Comparison of ENCODE assay signal across 8 cellular contexts in the genomic region with DNA sequence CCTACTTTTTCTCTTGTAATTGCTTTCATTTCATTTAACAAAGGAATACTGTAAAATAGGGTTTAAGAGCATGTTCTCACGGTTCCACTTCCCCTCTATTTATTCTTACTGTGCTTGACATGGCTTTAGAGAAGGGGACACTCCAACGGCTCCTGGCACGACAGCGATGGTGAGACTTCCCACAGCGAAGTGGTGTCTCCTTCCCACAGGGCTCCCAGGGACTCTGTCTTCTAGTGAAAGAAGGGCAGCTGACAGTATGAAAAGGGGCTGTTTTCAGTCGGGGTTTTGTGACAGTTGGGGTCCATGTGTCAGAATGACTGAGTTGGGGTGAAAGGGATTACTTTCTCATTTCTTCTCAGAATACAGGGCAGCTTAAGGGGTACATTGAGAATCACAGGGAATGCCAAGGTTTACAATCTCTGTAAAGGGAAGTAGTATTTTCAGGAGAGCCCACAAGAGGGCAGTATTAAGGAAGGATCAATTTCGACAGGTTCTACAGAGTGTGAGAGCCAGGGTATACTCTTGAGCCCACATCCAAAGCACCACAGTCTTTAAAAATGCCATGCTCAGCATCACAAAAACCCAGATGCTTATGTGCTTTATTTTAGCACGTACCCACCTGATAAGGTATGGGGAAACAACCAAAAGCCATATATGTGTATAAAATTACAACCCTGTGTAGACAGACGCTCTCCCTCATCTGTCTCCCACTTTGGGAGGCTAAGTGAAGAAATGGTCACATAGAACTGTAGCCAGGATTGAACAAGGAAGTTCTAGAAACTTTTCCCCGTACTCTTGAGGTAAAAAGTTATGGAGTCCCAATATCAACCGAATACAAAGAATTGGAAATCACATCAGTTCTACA. TPM values are rescaled to one million over a fixed set of nuclear protein-coding genes. Genes with fewer than 3 reads are reported as not detected.
A peak's percentile ranks its signal among the peaks of the same experiment; 100 is the strongest.
DNase-seq lines count a peak whose midpoint lies in the region; ATAC-seq and TF ChIP-seq lines count a peak whose summit lies in the region.

No MANE protein-coding gene starts in this region.

- DNase-seq in SHP77 treated with DMSO at 0.1 percent for 48 hours (lab: John Stamatoyannopoulos, UW) (peak; percentile 15), SHP77 (lab: John Stamatoyannopoulos, UW) (no peak), NCI-H2171 treated with DMSO at 0.1 percent for 48 hours (lab: John Stamatoyannopoulos, UW) (peak; percentile 55), colonic mucosa (no peak), neural progenitor cell (ENCODE audit: low spot score) (peak; percentile 51)
- DNase-seq in stimulated activated CD4-positive, alpha-beta T cell treated with anti-CD3 and anti-CD28 coated beads, Interleukin-4, amount 100 ng/mL, for 4 hours, result no peak
- no peak for DNase-seq in effector memory CD4-positive, alpha-beta T cell

- no peaks in the 10 kb centered on the region for H3F3A ChIP-seq in neural progenitor cell (ENCODE audit: low read depth)

- H3K4me1 Mint-ChIP-seq in neural progenitor cell, result no peaks in the 10 kb centered on the region

- H3K9me3 Mint-ChIP-seq in neural progenitor cell, result peaks cover 9% of the 10 kb centered on the region

- H3K9ac ChIP-seq in colonic mucosa (ENCODE audit: low read depth in 2 of 2, low read length in 2 of 2) (no peak overlapping the region), neural progenitor cell (no peak overlapping the region)

- no peaks in the 10 kb centered on the region for H4K20me1 ChIP-seq in neural progenitor cell (ENCODE audit: low read depth)

- H3K4me3 Mint-ChIP-seq in neural progenitor cell, result no peak overlapping the region

- no peak overlapping the region for H2AFZ ChIP-seq in neural progenitor cell (replicated peaks)

- H3K9me3 ChIP-seq in colonic mucosa (no peaks in the 10 kb centered on the region), neural progenitor cell (ENCODE audit: low read depth) (no peaks in the 10 kb centered on the region)
- H3K9me3 ChIP-seq in effector memory CD4-positive, alpha-beta T cell (ENCODE audit: control insufficient read depth, low read length), result no peaks in the 10 kb centered on the region

- ATAC-seq in HG02678 (IDR thresholded peaks at IDR 0.05; ENCODE audit: unreplicated experiment), result no peak

- no peak overlapping the region for H3K27ac Mint-ChIP-seq in neural progenitor cell

- H3K4me3 ChIP-seq in colonic mucosa (no peak overlapping the region), neural progenitor cell (no peak overlapping the region)
- no peak overlapping the region for H3K4me3 ChIP-seq in effector memory CD4-positive, alpha-beta T cell (ENCODE audit: insufficient read depth, low read depth, low read length, poor library complexity, severe bottlenecking)

- H3K36me3 Mint-ChIP-seq in neural progenitor cell, result peaks cover 2% of the 10 kb centered on the region

- intact Hi-C loops in colonic mucosa (cut with DNase I), result no loop called here

- H3K36me3 ChIP-seq in colonic mucosa (no peaks in the 10 kb centered on the region), neural progenitor cell (no peaks in the 10 kb centered on the region)
- no peaks in the 10 kb centered on the region for H3K36me3 ChIP-seq in effector memory CD4-positive, alpha-beta T cell (ENCODE audit: control insufficient read depth, insufficient read depth, low read length)

- H3K4me2 ChIP-seq in neural progenitor cell, result no peak overlapping the region

- H3K27me3 ChIP-seq in colonic mucosa (no peaks in the 10 kb centered on the region), neural progenitor cell (no peaks in the 10 kb centered on the region)
- peaks cover under 1% of the 10 kb centered on the region for H3K27me3 ChIP-seq in effector memory CD4-positive, alpha-beta T cell (replicated peaks; ENCODE audit: control insufficient read depth, insufficient read depth, low read length, poor library complexity, severe bottlenecking)

- no peak overlapping the region for H3K27ac ChIP-seq in colonic mucosa
- no peak overlapping the region for H3K27ac ChIP-seq in neural progenitor cell
- no peak overlapping the region for H3K27ac ChIP-seq in effector memory CD4-positive, alpha-beta T cell (ENCODE audit: insufficient read depth, low read length, poor library complexity, severe bottlenecking)

- H3K79me2 ChIP-seq in neural progenitor cell (ENCODE audit: low read depth), result no peaks in the 10 kb centered on the region

- peaks cover 2% of the 10 kb centered on the region for H3K27me3 Mint-ChIP-seq in neural progenitor cell (ENCODE audit: insufficient read depth, low read depth)

- TF ChIP-seq CTCF in colonic mucosa (IDR thresholded peaks at IDR 0.05) (peak; percentile 25), neural progenitor cell (IDR thresholded peaks at IDR 0.05) (peak; percentile 64)

- no peaks in the 10 kb centered on the region for H3K4me1 ChIP-seq in colonic mucosa
- no peaks in the 10 kb centered on the region for H3K4me1 ChIP-seq in neural progenitor cell
- no peaks in the 10 kb centered on the region for H3K4me1 ChIP-seq in effector memory CD4-positive, alpha-beta T cell (ENCODE audit: control insufficient read depth, insufficient read depth, low read length, poor library complexity, severe bottlenecking)

RNA-seq across cellular contexts. Expression of a gene that starts 31.3 kb away (rescaled TPM):
- total RNA-seq in colonic mucosa, result 1 to 10 TPM; 1.3 to 1.5 TPM
- total RNA-seq in neural progenitor cell (ENCODE audit: low replicate concordance), result 1.1 and 1.8 TPM in 2 replicates

Comparison
In these comparisons a context has a peak if more than half of its experiments do, and no peak if none do; other contexts are left out.
1. DNase-seq: peak in SHP77 treated with DMSO at 0.1 percent for 48 hours (single experiment), NCI-H2171 treated with DMSO at 0.1 percent for 48 hours (single experiment) and neural progenitor cell (single experiment); none in SHP77 (0 of 2), colonic mucosa (single experiment), stimulated activated CD4-positive, alpha-beta T cell treated with anti-CD3 and anti-CD28 coated beads, Interleukin-4, amount 100 ng/mL, for 4 hours (0 of 2) and effector memory CD4-positive, alpha-beta T cell (0 of 3).